28 cellular contexts compared by ENCODE assay signal in the genomic region with DNA sequence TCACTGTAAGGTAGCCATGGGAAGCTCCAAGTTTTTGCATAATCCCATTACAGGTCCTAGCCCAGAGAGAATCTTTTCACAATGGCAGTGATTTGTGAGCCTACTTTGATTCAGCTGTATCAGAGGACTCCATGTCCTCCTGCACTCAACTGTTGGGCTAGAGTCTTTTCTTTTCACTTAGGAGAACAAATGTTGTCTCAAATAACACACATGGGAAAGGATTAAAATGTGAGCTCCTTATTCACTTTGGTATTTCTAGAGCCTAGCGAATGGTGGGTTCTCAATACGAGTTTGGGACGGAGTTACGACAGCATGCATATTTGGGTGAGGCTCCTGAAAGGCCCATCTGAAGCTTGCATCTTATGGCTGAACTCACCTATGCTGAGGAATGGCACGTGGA.
"Had no signal": no experiment of that assay in that cellular context is flagged by ENCODE, and none has a peak within 500 bp of the region (broad histone marks: within the 10 kb centered on the region; RNA-seq: fewer than 3 reads in every experiment).

No MANE protein-coding gene starts in this region.

- H3K4me1 Mint-ChIP-seq: stimulated activated effector memory CD8-positive, alpha-beta T cell treated with anti-CD3 and anti-CD28 coated beads, Interleukin-12 subunit alpha, Interleukin-12 subunit beta, amount 100 ng/mL, for 72 hours; stimulated activated memory B cell treated with anti-CD40 and anti-IgM and Interleukin-4, amounts not matched to agents 10 μg/mL and 1 μg/mL and 100 μg/mL, for 72 hours; stimulated activated naive B cell treated with anti-CD40 and anti-IgM and Interleukin-4, amounts not matched to agents 10 μg/mL and 1 μg/mL and 100 μg/mL, for 72 hours; stimulated activated naive CD8-positive, alpha-beta T cell treated with anti-CD3 and anti-CD28 coated beads, Interleukin-15, amount 100 ng/mL, for 72 hours had no signal

- ATAC-seq: stimulated activated effector memory CD8-positive, alpha-beta T cell treated with anti-CD3 and anti-CD28 coated beads, Interleukin-12 subunit alpha, Interleukin-12 subunit beta, amount 100 ng/mL, for 72 hours; stimulated activated memory B cell treated with anti-CD40 and anti-IgM and Interleukin-4, amounts not matched to agents 10 μg/mL and 1 μg/mL and 100 μg/mL, for 72 hours; stimulated activated naive B cell treated with anti-CD40 and anti-IgM and Interleukin-4, amounts not matched to agents 10 μg/mL and 1 μg/mL and 100 μg/mL, for 72 hours; stimulated activated naive CD8-positive, alpha-beta T cell treated with anti-CD3 and anti-CD28 coated beads, Interleukin-15, amount 100 ng/mL, for 72 hours; stimulated activated naive CD8-positive, alpha-beta T cell treated with anti-CD3 and anti-CD28 coated beads, Interleukin-15, Interleukin-2, amounts not matched to agents 100 U/mL and 50 U/mL, for 24 hours; upper lobe of right lung had no signal

- H3K36me3 ChIP-seq: stomach, suprapubic skin, thoracic aorta, thyroid gland, tibial artery, tibial nerve, transverse colon, upper lobe of left lung, upper lobe of right lung, uterus, vagina had no signal

- H3K27ac ChIP-seq: stomach, suprapubic skin, testis, thoracic aorta, thyroid gland, tibial artery, tibial nerve, transverse colon, upper lobe of left lung, upper lobe of right lung, uterus, vagina had no signal

- H3K4me3 Mint-ChIP-seq: stimulated activated effector memory CD8-positive, alpha-beta T cell treated with anti-CD3 and anti-CD28 coated beads, Interleukin-12 subunit alpha, Interleukin-12 subunit beta, amount 100 ng/mL, for 72 hours; stimulated activated memory B cell treated with anti-CD40 and anti-IgM and Interleukin-4, amounts not matched to agents 10 μg/mL and 1 μg/mL and 100 μg/mL, for 72 hours; stimulated activated naive B cell treated with anti-CD40 and anti-IgM and Interleukin-4, amounts not matched to agents 10 μg/mL and 1 μg/mL and 100 μg/mL, for 72 hours; stimulated activated naive CD8-positive, alpha-beta T cell treated with anti-CD3 and anti-CD28 coated beads, Interleukin-15, amount 100 ng/mL, for 72 hours; stimulated activated naive CD8-positive, alpha-beta T cell treated with anti-CD3 and anti-CD28 coated beads, Interleukin-15, Interleukin-2, amounts not matched to agents 100 ng/mL and 50 ng/mL, for 24 hours; type B pancreatic cell had no signal

- H3K27me3 ChIP-seq: stomach, suprapubic skin, testis, thyroid gland, tibial artery, tibial nerve, transverse colon, upper lobe of left lung, upper lobe of right lung, uterus, vagina had no signal

- H3K4me3 ChIP-seq: stomach, suprapubic skin, testis, thoracic aorta, thyroid gland, tibial artery, tibial nerve, transverse colon, upper lobe of left lung, upper lobe of right lung, uterus, vagina had no signal

- H3K27ac Mint-ChIP-seq: stimulated activated effector memory CD8-positive, alpha-beta T cell treated with anti-CD3 and anti-CD28 coated beads, Interleukin-12 subunit alpha, Interleukin-12 subunit beta, amount 100 ng/mL, for 72 hours; stimulated activated memory B cell treated with anti-CD40 and anti-IgM and Interleukin-4, amounts not matched to agents 10 μg/mL and 1 μg/mL and 100 μg/mL, for 72 hours; stimulated activated naive B cell treated with anti-CD40 and anti-IgM and Interleukin-4, amounts not matched to agents 10 μg/mL and 1 μg/mL and 100 μg/mL, for 72 hours; stimulated activated naive CD8-positive, alpha-beta T cell treated with anti-CD3 and anti-CD28 coated beads, Interleukin-15, amount 100 ng/mL, for 72 hours; stimulated activated naive CD8-positive, alpha-beta T cell treated with anti-CD3 and anti-CD28 coated beads, Interleukin-15, Interleukin-2, amounts not matched to agents 100 ng/mL and 50 ng/mL, for 24 hours; type B pancreatic cell had no signal

- H3K9me3 ChIP-seq: stomach, suprapubic skin, testis, thoracic aorta, thyroid gland, tibial artery, tibial nerve, transverse colon, upper lobe of left lung, upper lobe of right lung, uterus, vagina had no signal

- DNase-seq: stimulated activated CD4-positive, alpha-beta T cell treated with anti-CD3 and anti-CD28 coated beads, Interleukin-2, amount 100 ng/mL, for 48 hours; stimulated activated CD4-positive, alpha-beta T cell treated with anti-CD3 and anti-CD28 coated beads, Interleukin-4, amount 100 ng/mL, for 1 hour; stimulated activated CD4-positive, alpha-beta T cell treated with anti-CD3 and anti-CD28 coated beads, Interleukin-4, amount 100 ng/mL, for 24 hours; stimulated activated CD4-positive, alpha-beta T cell treated with anti-CD3 and anti-CD28 coated beads, Interleukin-4, amount 100 ng/mL, for 4 hours; stimulated activated CD8-positive, alpha-beta memory T cell treated with anti-CD3 and anti-CD28 coated beads, Interleukin-4, amount 100 ng/mL, for 48 hours; stimulated activated naive B cell treated with anti-CD40 and anti-IgM and Interleukin-4, amounts not matched to agents 10 μg/mL and 1 μg/mL and 100 μg/mL, for 72 hours; stimulated activated naive CD4-positive, alpha-beta T cell; stimulated activated naive CD4-positive, alpha-beta T cell treated with Interleukin-2 at 50 U/mL for 16 hours; stimulated activated naive CD8-positive, alpha-beta T cell treated with anti-CD3 and anti-CD28 coated beads, Interleukin-15, amount 100 ng/mL, for 72 hours; stimulated activated naive CD8-positive, alpha-beta T cell treated with anti-CD3 and anti-CD28 coated beads, Interleukin-15, Interleukin-2, amounts not matched to agents 100 U/mL and 50 U/mL, for 24 hours; stomach; substantia nigra; testis; thyroid gland; tibial artery; transverse colon; trophoblast cell; upper lobe of left lung; upper lobe of right lung; uterus had no signal

- H3K36me3 Mint-ChIP-seq: stimulated activated effector memory CD8-positive, alpha-beta T cell treated with anti-CD3 and anti-CD28 coated beads, Interleukin-12 subunit alpha, Interleukin-12 subunit beta, amount 100 ng/mL, for 72 hours; stimulated activated memory B cell treated with anti-CD40 and anti-IgM and Interleukin-4, amounts not matched to agents 10 μg/mL and 1 μg/mL and 100 μg/mL, for 72 hours; stimulated activated naive B cell treated with anti-CD40 and anti-IgM and Interleukin-4, amounts not matched to agents 10 μg/mL and 1 μg/mL and 100 μg/mL, for 72 hours; type B pancreatic cell had no signal

- H3K9me3 Mint-ChIP-seq: stimulated activated naive CD8-positive, alpha-beta T cell treated with anti-CD3 and anti-CD28 coated beads, Interleukin-15, Interleukin-2, amounts not matched to agents 100 ng/mL and 50 ng/mL, for 24 hours; type B pancreatic cell had no signal

- H3K4me1 ChIP-seq: stomach, suprapubic skin, testis, thyroid gland, tibial artery, tibial nerve, transverse colon, upper lobe of left lung, upper lobe of right lung, uterus, vagina had no signal

- H3K27me3 Mint-ChIP-seq: stimulated activated memory B cell treated with anti-CD40 and anti-IgM and Interleukin-4, amounts not matched to agents 10 μg/mL and 1 μg/mL and 100 μg/mL, for 72 hours; stimulated activated naive B cell treated with anti-CD40 and anti-IgM and Interleukin-4, amounts not matched to agents 10 μg/mL and 1 μg/mL and 100 μg/mL, for 72 hours; stimulated activated naive CD8-positive, alpha-beta T cell treated with anti-CD3 and anti-CD28 coated beads, Interleukin-15, Interleukin-2, amounts not matched to agents 100 ng/mL and 50 ng/mL, for 24 hours; type B pancreatic cell had no signal
